ENCODE assay signal across 38 cellular contexts in the genomic region with DNA sequence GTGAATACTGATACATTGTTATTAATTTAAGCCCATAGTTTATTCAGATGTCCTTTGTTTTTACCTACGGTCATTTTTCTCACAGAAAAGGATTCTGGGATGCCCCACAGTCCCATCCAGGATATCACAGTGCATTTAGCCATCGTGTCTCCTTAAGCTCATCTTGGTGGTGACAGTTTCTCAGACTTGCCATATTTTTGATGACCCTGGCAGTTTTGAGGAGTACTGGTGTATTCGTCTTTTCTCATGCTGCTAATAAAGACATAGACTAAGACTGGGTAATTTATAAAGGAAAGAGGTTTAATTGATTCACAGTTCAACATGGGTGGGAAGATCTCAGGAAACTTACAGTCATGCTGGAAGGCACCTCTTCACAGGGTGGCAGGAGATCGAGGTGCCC.
"Had no signal": no experiment of that assay in that cellular context is flagged by ENCODE, and none has a peak within 500 bp of the region (broad histone marks: within the 10 kb centered on the region; RNA-seq: fewer than 3 reads in every experiment).

No MANE protein-coding gene starts in this region.

- H3K27ac ChIP-seq: adrenal gland, ascending aorta, body of pancreas, brain microvascular endothelial cell, breast epithelium, cardiac muscle cell had no signal

- FAIRE-seq: astrocyte, bronchial epithelial cell had no signal

- H3K36me3 Mint-ChIP-seq: activated naive CD4-positive, alpha-beta T cell treated with anti-CD3 and anti-CD28 coated beads, Interleukin-2, amount 10 ng/mL, durations not matched to agents 7 days and 5 days; activated naive CD4-positive, alpha-beta T cell treated with anti-CD3 and anti-CD28 coated beads, Interleukin-2, amount 50 U/mL, for 24 hours; activated naive CD4-positive, alpha-beta T cell treated with anti-CD3 and anti-CD28 coated beads, Interleukin-2, amount 50 U/mL, for 72 hours; activated naive CD8-positive, alpha-beta T cell; activated naive CD8-positive, alpha-beta T cell treated with anti-CD3 and anti-CD28 coated beads for 36 hours; activated naive CD8-positive, alpha-beta T cell treated with anti-CD3 and anti-CD28 coated beads, Interleukin-2, amount 10 ng/mL, durations not matched to agents 7 days and 5 days; brain had no signal

- H3K4me3 Mint-ChIP-seq: activated naive CD4-positive, alpha-beta T cell treated with anti-CD3 and anti-CD28 coated beads for 36 hours; activated naive CD4-positive, alpha-beta T cell treated with anti-CD3 and anti-CD28 coated beads, Interleukin-2, amount 10 ng/mL, durations not matched to agents 7 days and 5 days; activated naive CD4-positive, alpha-beta T cell treated with anti-CD3 and anti-CD28 coated beads, Interleukin-2, amount 50 U/mL, for 24 hours; activated naive CD8-positive, alpha-beta T cell; activated naive CD8-positive, alpha-beta T cell treated with anti-CD3 and anti-CD28 coated beads for 36 hours; activated naive CD8-positive, alpha-beta T cell treated with anti-CD3 and anti-CD28 coated beads, Interleukin-2, amount 10 ng/mL, durations not matched to agents 7 days and 5 days; activated naive CD8-positive, alpha-beta T cell treated with anti-CD3 and anti-CD28 coated beads, Interleukin-2, amount 50 U/mL, for 24 hours; activated T-cell treated with anti-CD3 and anti-CD28 coated beads, Interleukin-2, amount 50 U/mL, for 24 hours; activated T-cell treated with anti-CD3 and anti-CD28 coated beads, Interleukin-2, amount 50 U/mL, for 4 hours; activated T-cell treated with anti-CD3 and anti-CD28 coated beads, Interleukin-2, amount 50 U/mL, for 72 hours; activated T-helper 1 cell treated with anti-CD3 and anti-CD28 coated beads, Interleukin-12 subunit alpha, Interleukin-12 subunit beta, Interleukin-2, Interleukin-4 antibody, amounts not matched to agents 30 ng/mL and 10 ng/mL and 1 ng/mL, durations not matched to agents 14 hours and 24 hours and 36 hours; activated T-helper 17 cell treated with anti-CD3 and anti-CD28 coated beads, Interleukin-2, amount 50 U/mL, for 72 hours; brain; central memory CD8-positive, alpha-beta T cell had no signal

- H3K9me3 ChIP-seq: adrenal gland, ascending aorta, body of pancreas, breast epithelium had no signal

- H3K27me3 Mint-ChIP-seq: activated naive CD4-positive, alpha-beta T cell treated with anti-CD3 and anti-CD28 coated beads, Interleukin-2, amount 10 ng/mL, durations not matched to agents 7 days and 5 days; activated naive CD8-positive, alpha-beta T cell treated with anti-CD3 and anti-CD28 coated beads, Interleukin-2, amount 10 ng/mL, durations not matched to agents 7 days and 5 days; activated naive CD8-positive, alpha-beta T cell treated with anti-CD3 and anti-CD28 coated beads, Interleukin-2, amount 50 U/mL, for 24 hours; activated T-cell treated with anti-CD3 and anti-CD28 coated beads, Interleukin-2, amount 50 U/mL, for 24 hours had no signal

- H3K36me3 ChIP-seq: adrenal gland, ascending aorta, brain microvascular endothelial cell, breast epithelium, cardiac muscle cell had no signal

- H3K9me3 Mint-ChIP-seq: activated naive CD4-positive, alpha-beta T cell treated with anti-CD3 and anti-CD28 coated beads for 36 hours; activated naive CD4-positive, alpha-beta T cell treated with anti-CD3 and anti-CD28 coated beads, Interleukin-2, amount 10 ng/mL, durations not matched to agents 7 days and 5 days; activated naive CD4-positive, alpha-beta T cell treated with anti-CD3 and anti-CD28 coated beads, Interleukin-2, amount 50 U/mL, for 24 hours; activated naive CD4-positive, alpha-beta T cell treated with anti-CD3 and anti-CD28 coated beads, Interleukin-2, amount 50 U/mL, for 72 hours; activated naive CD8-positive, alpha-beta T cell treated with anti-CD3 and anti-CD28 coated beads for 36 hours; activated naive CD8-positive, alpha-beta T cell treated with anti-CD3 and anti-CD28 coated beads, Interleukin-2, amount 10 ng/mL, durations not matched to agents 7 days and 5 days; activated T-cell treated with anti-CD3 and anti-CD28 coated beads, Interleukin-2, amount 50 U/mL, for 24 hours; activated T-helper 1 cell treated with anti-CD3 and anti-CD28 coated beads, Interleukin-12 subunit alpha, Interleukin-12 subunit beta, Interleukin-2, Interleukin-4 antibody, amounts not matched to agents 30 ng/mL and 10 ng/mL and 1 ng/mL, durations not matched to agents 14 hours and 24 hours and 36 hours; activated T-helper 17 cell treated with anti-CD3 and anti-CD28 coated beads, Interleukin-2, amount 50 U/mL, for 72 hours had no signal

- H3K4me1 Mint-ChIP-seq: activated naive CD4-positive, alpha-beta T cell treated with anti-CD3 and anti-CD28 coated beads, Interleukin-2, amount 10 ng/mL, durations not matched to agents 7 days and 5 days; activated naive CD4-positive, alpha-beta T cell treated with anti-CD3 and anti-CD28 coated beads, Interleukin-2, amount 50 U/mL, for 24 hours; activated naive CD8-positive, alpha-beta T cell treated with anti-CD3 and anti-CD28 coated beads for 36 hours; activated naive CD8-positive, alpha-beta T cell treated with anti-CD3 and anti-CD28 coated beads, Interleukin-2, amount 10 ng/mL, durations not matched to agents 7 days and 5 days; activated naive CD8-positive, alpha-beta T cell treated with anti-CD3 and anti-CD28 coated beads, Interleukin-2, amount 50 U/mL, for 24 hours; activated T-helper 17 cell treated with anti-CD3 and anti-CD28 coated beads, Interleukin-2, amount 50 U/mL, for 72 hours; central memory CD8-positive, alpha-beta T cell had no signal

- H3K4me3 ChIP-seq: adrenal gland, ascending aorta, body of pancreas, breast epithelium, cardiac muscle cell had no signal

- ATAC-seq: activated naive CD4-positive, alpha-beta T cell treated with anti-CD3 and anti-CD28 coated beads, Interleukin-2, amount 50 U/mL, for 72 hours; activated naive CD8-positive, alpha-beta T cell treated with anti-CD3 and anti-CD28 coated beads, Interleukin-2, amount 50 U/mL, for 24 hours; activated T-cell treated with anti-CD3 and anti-CD28 coated beads, Interleukin-2, amount 50 U/mL, for 4 hours; activated T-cell treated with anti-CD3 and anti-CD28 coated beads, Interleukin-2, amount 50 U/mL, for 72 hours; activated T-helper 17 cell treated with anti-CD3 and anti-CD28 coated beads, Interleukin-2, amount 50 U/mL, for 72 hours; body of pancreas had no signal

- DNase-seq: activated effector memory CD4-positive, alpha-beta T cell treated with anti-CD3 and anti-CD28 coated beads, Interleukin-2, amount 50 U/mL, for 16 hours; activated effector memory CD4-positive, alpha-beta T cell treated with Interleukin-2 at 50 U/mL for 16 hours; activated gamma-delta T cell; activated gamma-delta T cell treated with Interleukin-2 at 50 U/mL for 16 hours; activated naive CD4-positive, alpha-beta T cell; activated naive CD4-positive, alpha-beta T cell treated with anti-CD3 and anti-CD28 coated beads for 36 hours; activated naive CD4-positive, alpha-beta T cell treated with anti-CD3 and anti-CD28 coated beads, Interleukin-2, amount 10 ng/mL, durations not matched to agents 7 days and 5 days; activated naive CD4-positive, alpha-beta T cell treated with anti-CD3 and anti-CD28 coated beads, Interleukin-2, amount 50 U/mL, for 16 hours; activated naive CD4-positive, alpha-beta T cell treated with Interleukin-2 at 50 U/mL for 16 hours; activated naive CD8-positive, alpha-beta T cell treated with anti-CD3 and anti-CD28 coated beads for 36 hours; activated naive CD8-positive, alpha-beta T cell treated with anti-CD3 and anti-CD28 coated beads, Interleukin-2, amount 10 ng/mL, durations not matched to agents 7 days and 5 days; activated naive CD8-positive, alpha-beta T cell treated with anti-CD3 and anti-CD28 coated beads, Interleukin-2, amount 50 U/mL, for 24 hours; activated T-cell treated with anti-CD3 and anti-CD28 coated beads, Interleukin-2, amount 50 U/mL, for 1 hour; activated T-cell treated with anti-CD3 and anti-CD28 coated beads, Interleukin-2, amount 50 U/mL, for 24 hours; activated T-cell treated with anti-CD3 and anti-CD28 coated beads, Interleukin-2, amount 50 U/mL, for 4 hours; activated T-cell treated with anti-CD3 and anti-CD28 coated beads, Interleukin-2, amount 50 U/mL, for 48 hours; activated T-cell treated with anti-CD3 and anti-CD28 coated beads, Interleukin-2, amount 50 U/mL, for 72 hours; adrenal gland; amniotic stem cell; amygdala; anterior cingulate cortex; body of pancreas; brain microvascular endothelial cell; central memory CD4-positive, alpha-beta T cell; cerebellar nuclear complex had no signal

- H3K27me3 ChIP-seq: adrenal gland, ascending aorta, body of pancreas, brain microvascular endothelial cell, breast epithelium had no signal

- H3K27ac Mint-ChIP-seq: activated naive CD4-positive, alpha-beta T cell treated with anti-CD3 and anti-CD28 coated beads for 36 hours; activated naive CD4-positive, alpha-beta T cell treated with anti-CD3 and anti-CD28 coated beads, Interleukin-2, amount 10 ng/mL, durations not matched to agents 7 days and 5 days; activated naive CD4-positive, alpha-beta T cell treated with anti-CD3 and anti-CD28 coated beads, Interleukin-2, amount 50 U/mL, for 24 hours; activated naive CD4-positive, alpha-beta T cell treated with anti-CD3 and anti-CD28 coated beads, Interleukin-2, amount 50 U/mL, for 72 hours; activated naive CD8-positive, alpha-beta T cell; activated naive CD8-positive, alpha-beta T cell treated with anti-CD3 and anti-CD28 coated beads for 36 hours; activated naive CD8-positive, alpha-beta T cell treated with anti-CD3 and anti-CD28 coated beads, Interleukin-2, amount 10 ng/mL, durations not matched to agents 7 days and 5 days; activated naive CD8-positive, alpha-beta T cell treated with anti-CD3 and anti-CD28 coated beads, Interleukin-2, amount 50 U/mL, for 24 hours; activated T-cell treated with anti-CD3 and anti-CD28 coated beads, Interleukin-2, amount 50 U/mL, for 24 hours; activated T-cell treated with anti-CD3 and anti-CD28 coated beads, Interleukin-2, amount 50 U/mL, for 72 hours; activated T-helper 1 cell treated with anti-CD3 and anti-CD28 coated beads, Interleukin-12 subunit alpha, Interleukin-12 subunit beta, Interleukin-2, Interleukin-4 antibody, amounts not matched to agents 30 ng/mL and 10 ng/mL and 1 ng/mL, durations not matched to agents 14 hours and 24 hours and 36 hours; activated T-helper 17 cell treated with anti-CD3 and anti-CD28 coated beads, Interleukin-2, amount 50 U/mL, for 72 hours; activated T-helper 2 cell treated with anti-CD3 and anti-CD28 coated beads, Interferon-gamma antibody, Interleukin-2, Interleukin-4, amounts not matched to agents 10 μg/mL and 5 μg/mL and 100 μg/mL, durations not matched to agents 14 hours and 24 hours and 36 hours; brain had no signal

- H3K4me1 ChIP-seq: adrenal gland, ascending aorta, body of pancreas, breast epithelium had no signal
